ENCODE assay signal across 13 cellular contexts in the genomic region with DNA sequence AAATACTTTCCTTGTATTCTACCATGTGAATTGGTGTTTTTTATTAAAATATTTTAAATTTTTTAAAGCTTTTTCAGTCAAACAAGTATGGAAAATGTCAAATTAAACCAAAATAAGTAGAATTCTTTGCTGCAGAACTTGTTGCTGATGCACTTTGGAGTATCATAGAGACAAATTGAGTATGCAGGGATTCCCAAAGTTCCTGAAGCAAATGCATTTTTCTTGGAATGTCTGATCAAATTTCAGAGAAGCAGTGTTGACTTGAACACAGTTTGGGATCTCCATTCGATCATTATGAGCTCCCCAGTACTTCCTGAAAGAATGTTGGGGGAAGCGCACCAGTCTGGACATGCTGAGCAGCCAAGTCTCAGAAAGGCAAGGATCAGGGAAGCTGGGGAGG.
DNase-seq lines count a peak whose midpoint lies in the region; ATAC-seq and TF ChIP-seq lines count a peak whose summit lies in the region.
"Had no signal": no experiment of that assay in that cellular context is flagged by ENCODE, and none has a peak within 500 bp of the region (broad histone marks: within the 10 kb centered on the region; RNA-seq: fewer than 3 reads in every experiment).

No MANE protein-coding gene starts in this region.

- H3K9me3 ChIP-seq in RWPE2 (ENCODE audit: severe bottlenecking), result no peaks in the 10 kb centered on the region
- H3K9me3 ChIP-seq: A549; BLaER1 treated with 17β-estradiol and CSF1 and Interleukin-3, amounts not matched to agents 10 nM and 100 nM had no signal

- H3K27ac ChIP-seq in RWPE2 (ENCODE audit: poor library complexity, severe bottlenecking), result peak overlapping the region; percentile 92
- H3K27ac ChIP-seq: A549; BLaER1 treated with 17β-estradiol and CSF1 and Interleukin-3, amounts not matched to agents 10 nM and 100 nM; GM23248 had no signal

- TF ChIP-seq CTCF in RWPE2 (IDR thresholded peaks at IDR 0.05; ENCODE audit: poor library complexity, severe bottlenecking) (no peak), epithelial cell of esophagus (IDR thresholded peaks at IDR 0.05; ENCODE audit: insufficient read depth, low read depth, low read length, missing control alignments) (no peak)

- H3K36me3 ChIP-seq in RWPE2 (ENCODE audit: low read depth), result no peaks in the 10 kb centered on the region
- H3K36me3 ChIP-seq: BLaER1 treated with 17β-estradiol and CSF1 and Interleukin-3, amounts not matched to agents 10 nM and 100 nM had no signal

- peak; percentile 19 for DNase-seq in AG20443 (ENCODE audit: low spot score)
- no peak for DNase-seq in RWPE2 (ENCODE audit: low spot score)
- peak; percentile 32 for DNase-seq in epithelial cell of esophagus (ENCODE audit: low read depth)
- no peak for DNase-seq in NCI-H2196 treated with DMSO at 0.1 percent for 48 hours (lab: John Stamatoyannopoulos, UW; ENCODE audit: unreplicated experiment)
- DNase-seq in dedifferentiated amniotic fluid mesenchymal stem cell (ENCODE audit: extremely low spot score), result no peak
- DNase-seq: CD4-positive, CD25-positive, alpha-beta regulatory T cell; DMS53; GM23248 had no signal

- ATAC-seq in RWPE2 (ENCODE audit: low read depth), result no peak
- ATAC-seq in HG03196 (IDR thresholded peaks at IDR 0.05; ENCODE audit: unreplicated experiment), result no peak
- ATAC-seq: A549, GM12878, HCT116 had no signal

- H3K4me1 ChIP-seq in RWPE2 (ENCODE audit: insufficient read depth, poor library complexity, severe bottlenecking), result peaks cover 28% of the 10 kb centered on the region
- H3K4me1 ChIP-seq: A549; BLaER1 treated with 17β-estradiol and CSF1 and Interleukin-3, amounts not matched to agents 10 nM and 100 nM had no signal

- H3K4me3 ChIP-seq in RWPE2 (ENCODE audit: severe bottlenecking) (no peak overlapping the region), epithelial cell of esophagus (ENCODE audit: low read length) (no peak overlapping the region)
- H3K4me3 ChIP-seq: A549; BLaER1 treated with 17β-estradiol and CSF1 and Interleukin-3, amounts not matched to agents 10 nM and 100 nM; GM12878; GM23248 had no signal

- no peaks in the 10 kb centered on the region for H3K27me3 ChIP-seq in RWPE2 (ENCODE audit: insufficient read depth, poor library complexity, severe bottlenecking)
- H3K27me3 ChIP-seq: BLaER1 treated with 17β-estradiol and CSF1 and Interleukin-3, amounts not matched to agents 10 nM and 100 nM had no signal

Comparison
In these comparisons a context has a peak if more than half of its experiments do, and no peak if none do; other contexts are left out.
1. DNase-seq: peak in AG20443 (single experiment) and epithelial cell of esophagus (single experiment); none in RWPE2 (single experiment), NCI-H2196 treated with DMSO at 0.1 percent for 48 hours (single experiment) and dedifferentiated amniotic fluid mesenchymal stem cell (single experiment).